In genomic region chr11:31655483-31655882, GRCh38 we compare ENCODE assay signal across 18 cellular contexts.
DNase-seq lines count a peak whose midpoint lies in the region; ATAC-seq and TF ChIP-seq lines count a peak whose summit lies in the region.
"Had no signal": no experiment of that assay in that cellular context is flagged by ENCODE, and none has a peak within 500 bp of the region (broad histone marks: within the 10 kb centered on the region; RNA-seq: fewer than 3 reads in every experiment).

No MANE protein-coding gene starts in this region.

- H3K9me3 ChIP-seq in osteoblast (ENCODE audit: low read depth, low read length) = no peaks in the 10 kb centered on the region
- H3K9me3 ChIP-seq: esophagus squamous epithelium, left lung, ovary had no signal

- H3K27ac Mint-ChIP-seq in osteocyte (ENCODE audit: unreplicated experiment) = no peak overlapping the region

- H3K79me2 ChIP-seq in osteoblast (ENCODE audit: insufficient read depth, low read length) = no peaks in the 10 kb centered on the region

- no peak for ATAC-seq in GM21423 (IDR thresholded peaks at IDR 0.05; ENCODE audit: unreplicated experiment)
- ATAC-seq: left lung had no signal

- peak overlapping the region; percentile 79 for H3K27ac ChIP-seq in osteoblast (ENCODE audit: low read depth, low read length)
- H3K27ac ChIP-seq: esophagus squamous epithelium, left lung, ovary had no signal

- H3K4me2 ChIP-seq in osteoblast (ENCODE audit: insufficient read depth, low read length) = peak overlapping the region; percentile 55

- H3K4me1 ChIP-seq in osteoblast (ENCODE audit: insufficient read depth, low read length) = peaks cover 13% of the 10 kb centered on the region
- H3K4me1 ChIP-seq: esophagus squamous epithelium, left lung had no signal

- no peak overlapping the region for H3K4me3 ChIP-seq in osteoblast (ENCODE audit: insufficient read depth, low read length)
- H3K4me3 ChIP-seq: esophagus squamous epithelium, left lung, ovary had no signal

- no peaks in the 10 kb centered on the region for H3K9me3 Mint-ChIP-seq in osteocyte (ENCODE audit: unreplicated experiment)

- no peak overlapping the region for H3K4me3 Mint-ChIP-seq in osteocyte (ENCODE audit: unreplicated experiment)

- peaks cover 1% of the 10 kb centered on the region for H3K36me3 Mint-ChIP-seq in osteocyte (ENCODE audit: unreplicated experiment)

- no peaks in the 10 kb centered on the region for H3K27me3 Mint-ChIP-seq in osteocyte (ENCODE audit: unreplicated experiment)

- H2AFZ ChIP-seq in osteoblast (ENCODE audit: low read length) = no peak overlapping the region

- no peaks in the 10 kb centered on the region for H4K20me1 ChIP-seq in osteoblast (ENCODE audit: insufficient read depth, low read length)

- H3K36me3 ChIP-seq in osteoblast (ENCODE audit: insufficient read depth, low read length) = no peaks in the 10 kb centered on the region
- H3K36me3 ChIP-seq: left lung, ovary had no signal

- H3K4me1 Mint-ChIP-seq in osteocyte (ENCODE audit: unreplicated experiment) = peaks cover 7% of the 10 kb centered on the region

- H3K27me3 ChIP-seq in osteoblast (ENCODE audit: insufficient read depth, low read length) = no peaks in the 10 kb centered on the region
- H3K27me3 ChIP-seq: esophagus squamous epithelium, left lung had no signal

- TF ChIP-seq CTCF in osteoblast (IDR thresholded peaks at IDR 0.05; ENCODE audit: extremely low read depth, low read depth, low read length) (no peak), osteocyte (IDR thresholded peaks at IDR 0.05) (no peak)

- DNase-seq in ELR (ENCODE audit: low read depth) = peak; percentile 88
- peak; percentile 40 for DNase-seq in NCI-H82 treated with DMSO at 0.1 percent for 48 hours (lab: John Stamatoyannopoulos, UW; ENCODE audit: unreplicated experiment)
- DNase-seq in dermis blood vessel endothelial cell = peak; percentile 12
- peak; percentile 0 for DNase-seq in osteoblast (ENCODE audit: insufficient read length, low spot score, missing footprints)
- no peak for DNase-seq in foreskin melanocyte
- DNase-seq in NCI-H2107 treated with DMSO at 0.1 percent for 48 hours (lab: John Stamatoyannopoulos, UW; ENCODE audit: unreplicated experiment) = no peak
- DNase-seq in osteocyte (ENCODE audit: extremely low spot score, unreplicated experiment) = no peak
- DNase-seq: activated CD8-positive, alpha-beta memory T cell treated with anti-CD3 and anti-CD28 coated beads, Interleukin-2, amount 50 U/mL, for 48 hours; aorta; Calu3; esophagus squamous epithelium; H7; KBM-7; left lung; ovary; stimulated activated CD4-positive, alpha-beta T cell treated with anti-CD3 and anti-CD28 coated beads, Interleukin-2, amount 100 ng/mL, for 24 hours; stimulated activated naive CD4-positive, alpha-beta T cell had no signal

Comparison
In these comparisons a context has a peak if more than half of its experiments do, and no peak if none do; other contexts are left out.
1. DNase-seq: peak in ELR (single experiment), NCI-H82 treated with DMSO at 0.1 percent for 48 hours (single experiment), dermis blood vessel endothelial cell (single experiment) and osteoblast (single experiment); none in foreskin melanocyte (single experiment), NCI-H2107 treated with DMSO at 0.1 percent for 48 hours (single experiment) and osteocyte (single experiment).